In the genomic region with DNA sequence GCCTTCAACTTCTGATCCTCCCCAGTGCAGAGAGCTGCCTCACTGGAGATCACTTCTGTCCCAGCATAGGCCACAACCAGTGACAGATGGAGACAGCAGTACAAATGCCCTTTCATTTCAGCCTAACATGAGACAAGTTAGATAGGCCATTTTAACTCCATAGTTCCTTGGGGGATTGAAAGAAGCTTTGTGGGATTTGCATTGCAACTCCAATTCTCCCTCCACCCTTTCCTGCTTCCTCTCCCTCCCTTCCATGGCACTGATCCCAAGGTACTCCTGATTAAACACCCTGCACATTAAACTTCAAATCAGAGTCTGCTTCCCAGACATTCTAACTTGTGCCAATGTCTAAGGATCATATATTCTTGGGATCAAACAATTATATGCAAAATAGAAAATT, we compare ENCODE assay signal across 23 cellular contexts. TPM values are rescaled to one million over a fixed set of nuclear protein-coding genes. Genes with fewer than 3 reads are reported as not detected.
"Had no signal": no experiment of that assay in that cellular context is flagged by ENCODE, and none has a peak within 500 bp of the region (broad histone marks: within the 10 kb centered on the region; RNA-seq: fewer than 3 reads in every experiment).

No MANE protein-coding gene starts in this region.

- H3K4me1 ChIP-seq: parathyroid adenoma had no signal

- H2AFZ ChIP-seq: parathyroid adenoma had no signal

- H3K9me3 ChIP-seq: stomach had no signal

- DNase-seq: activated gamma-delta T cell treated with Interleukin-2 at 50 U/mL for 16 hours; activated T-cell treated with anti-CD3 and anti-CD28 coated beads, Interleukin-2, amount 50 U/mL, for 1 hour; aorta; effector CD4-positive, alpha-beta T cell; erythroblast; foreskin melanocyte; hippocampal formation; left ventricle myocardium superior; mammary epithelial cell; midbrain; stimulated activated CD4-positive, alpha-beta T cell treated with anti-CD3 and anti-CD28 coated beads, Interleukin-15, amount 100 ng/mL, for 24 hours; stomach; T-helper 1 cell had no signal

- H3K4me2 ChIP-seq: smooth muscle cell had no signal

- H3K36me3 Mint-ChIP-seq: stimulated activated memory B cell treated with anti-CD40 and anti-IgM and Interleukin-4, amounts not matched to agents 10 μg/mL and 1 μg/mL and 100 μg/mL, for 72 hours had no signal

- H3K9ac ChIP-seq: parathyroid adenoma had no signal

- H3K4me3 ChIP-seq: smooth muscle cell, stomach had no signal

- H3K27ac Mint-ChIP-seq: activated naive CD4-positive, alpha-beta T cell treated with anti-CD3 and anti-CD28 coated beads, Interleukin-2, amount 50 U/mL, for 72 hours; brain; dendritic cell treated with granulocyte-macrophage colony-stimulating factor and Interleukin-4, amounts not matched to agents 40 ng/mL and 50 ng/mL, for 4 days; nephron; stimulated activated memory B cell treated with anti-CD40 and anti-IgM and Interleukin-4, amounts not matched to agents 10 μg/mL and 1 μg/mL and 100 μg/mL, for 72 hours; type B pancreatic cell; WTC11 had no signal

- H3K36me3 ChIP-seq: stomach had no signal

- H3K4me3 Mint-ChIP-seq: brain; dendritic cell treated with granulocyte-macrophage colony-stimulating factor and Interleukin-4, amounts not matched to agents 40 ng/mL and 50 ng/mL, for 4 days; nephron; stimulated activated memory B cell treated with anti-CD40 and anti-IgM and Interleukin-4, amounts not matched to agents 10 μg/mL and 1 μg/mL and 100 μg/mL, for 72 hours; type B pancreatic cell; WTC11 had no signal

- H3K27ac ChIP-seq: parathyroid adenoma had no signal

- H3K9me3 Mint-ChIP-seq: type B pancreatic cell had no signal

- ATAC-seq: activated naive CD4-positive, alpha-beta T cell treated with anti-CD3 and anti-CD28 coated beads, Interleukin-2, amount 50 U/mL, for 72 hours; left ventricle myocardium superior; sciatic nerve; stimulated activated memory B cell treated with anti-CD40 and anti-IgM and Interleukin-4, amounts not matched to agents 10 μg/mL and 1 μg/mL and 100 μg/mL, for 72 hours; WTC11 had no signal

RNA-seq across cellular contexts. Expression of a gene that starts 3.1 kb away (rescaled TPM):
- total RNA-seq: activated naive CD4-positive, alpha-beta T cell treated with anti-CD3 and anti-CD28 coated beads, Interleukin-2, amount 50 U/mL, for 72 hours had no signal
